Comparison of ENCODE assay signal across 29 cellular contexts in the genomic region with DNA sequence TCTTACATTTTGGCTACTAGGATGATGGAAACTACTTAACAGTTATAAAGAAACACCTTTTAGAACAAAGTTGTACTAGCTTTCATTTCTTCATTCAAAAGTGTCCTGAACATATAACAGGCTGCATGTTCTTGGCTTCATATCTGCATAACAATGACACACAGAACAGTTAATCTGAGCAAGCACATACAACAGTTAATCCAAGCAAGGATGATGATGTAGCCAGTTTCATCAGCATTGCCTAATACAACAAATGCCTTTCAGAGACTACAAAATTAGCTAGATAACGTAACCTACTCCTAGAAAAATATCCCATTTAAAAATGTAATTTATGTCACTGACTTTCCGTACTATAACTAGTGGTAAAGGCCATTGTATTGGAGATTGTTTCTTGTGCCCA.
"Had no signal": no experiment of that assay in that cellular context is flagged by ENCODE, and none has a peak within 500 bp of the region (broad histone marks: within the 10 kb centered on the region; RNA-seq: fewer than 3 reads in every experiment).

No MANE protein-coding gene starts in this region.

- H3K36me3 ChIP-seq: left ventricle myocardium inferior, neural progenitor cell, neutrophil, pancreas, prostate gland, spleen, suprapubic skin, thoracic aorta, tibial artery, upper lobe of right lung, uterus had no signal

- H3K4me1 ChIP-seq: left ventricle myocardium inferior, neural progenitor cell, spleen, suprapubic skin, upper lobe of right lung, uterus had no signal

- H3K9me3 ChIP-seq: neutrophil, pancreas, prostate gland, suprapubic skin, thoracic aorta, tibial artery, upper lobe of right lung, uterus had no signal

- H3K27me3 ChIP-seq: neural progenitor cell, neutrophil, pancreas, spleen, suprapubic skin, tibial artery, upper lobe of right lung, uterus had no signal

- DNase-seq: hypothalamus; immature natural killer cell; islet precursor cell; left ventricle myocardium inferior; mesendoderm; naive B cell; natural killer cell; nephron progenitor cell; occipital lobe; pancreas; posterior cingulate gyrus; retina; right cardiac atrium; small intestine; spleen; stimulated activated CD4-positive, alpha-beta T cell treated with anti-CD3 and anti-CD28 coated beads, Interleukin-4, amount 100 ng/mL, for 24 hours; stimulated activated naive CD4-positive, alpha-beta T cell; tibial artery; trophoblast cell; upper lobe of right lung; uterus had no signal

- ATAC-seq: natural killer cell; pancreas; right cardiac atrium; sciatic nerve; stimulated activated effector memory CD8-positive, alpha-beta T cell treated with anti-CD3 and anti-CD28 coated beads, Interleukin-12 subunit alpha, Interleukin-12 subunit beta, amount 100 ng/mL, for 72 hours; upper lobe of right lung had no signal

- H3K27ac ChIP-seq: left ventricle myocardium inferior, neural progenitor cell, neutrophil, pancreas, prostate gland, spleen, suprapubic skin, tibial artery, upper lobe of right lung, uterus had no signal

- H3K4me3 ChIP-seq: left ventricle myocardium inferior, lung, neural progenitor cell, pancreas, prostate gland, spleen, suprapubic skin, thoracic aorta, tibial artery, upper lobe of right lung, uterus had no signal
